Comparison of ENCODE assay signal across 1 cellular context in the genomic region with DNA sequence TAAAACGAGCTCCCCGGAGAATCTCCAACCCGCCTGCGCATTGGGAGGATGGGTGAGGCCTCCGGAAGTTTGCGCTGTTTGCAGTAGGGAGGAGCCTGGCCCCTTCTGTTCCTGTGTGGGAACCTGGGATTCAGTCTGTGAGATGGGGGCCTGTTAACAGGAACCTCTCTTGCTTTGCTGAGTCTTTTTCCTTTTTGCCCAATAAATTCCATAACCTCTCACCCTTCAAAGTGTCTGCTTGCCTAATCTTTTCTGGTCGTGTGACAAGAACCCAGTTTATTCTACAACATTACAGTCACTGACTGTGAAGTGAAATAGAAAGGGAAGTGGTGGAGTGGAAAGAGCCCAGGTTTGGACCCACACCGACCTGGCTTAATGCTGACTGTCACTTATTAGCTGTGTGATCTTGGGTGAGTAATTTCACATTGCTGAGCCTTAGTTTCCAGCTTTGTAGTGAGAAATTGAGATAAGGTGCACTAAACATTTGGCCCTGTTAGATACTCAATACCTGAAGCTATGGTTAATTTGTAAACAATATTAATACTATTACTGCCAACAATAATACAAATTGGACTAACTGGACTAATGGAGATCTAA.
TF ChIP-seq lines count a peak whose summit lies in the region.

No MANE protein-coding gene starts in this region.

TF ChIP-seq in K562, 482 proteins besides CTCF, POLR2A, EP300 and RAD21 (continued from another document):
- TF ChIP-seq, protein P1, sequence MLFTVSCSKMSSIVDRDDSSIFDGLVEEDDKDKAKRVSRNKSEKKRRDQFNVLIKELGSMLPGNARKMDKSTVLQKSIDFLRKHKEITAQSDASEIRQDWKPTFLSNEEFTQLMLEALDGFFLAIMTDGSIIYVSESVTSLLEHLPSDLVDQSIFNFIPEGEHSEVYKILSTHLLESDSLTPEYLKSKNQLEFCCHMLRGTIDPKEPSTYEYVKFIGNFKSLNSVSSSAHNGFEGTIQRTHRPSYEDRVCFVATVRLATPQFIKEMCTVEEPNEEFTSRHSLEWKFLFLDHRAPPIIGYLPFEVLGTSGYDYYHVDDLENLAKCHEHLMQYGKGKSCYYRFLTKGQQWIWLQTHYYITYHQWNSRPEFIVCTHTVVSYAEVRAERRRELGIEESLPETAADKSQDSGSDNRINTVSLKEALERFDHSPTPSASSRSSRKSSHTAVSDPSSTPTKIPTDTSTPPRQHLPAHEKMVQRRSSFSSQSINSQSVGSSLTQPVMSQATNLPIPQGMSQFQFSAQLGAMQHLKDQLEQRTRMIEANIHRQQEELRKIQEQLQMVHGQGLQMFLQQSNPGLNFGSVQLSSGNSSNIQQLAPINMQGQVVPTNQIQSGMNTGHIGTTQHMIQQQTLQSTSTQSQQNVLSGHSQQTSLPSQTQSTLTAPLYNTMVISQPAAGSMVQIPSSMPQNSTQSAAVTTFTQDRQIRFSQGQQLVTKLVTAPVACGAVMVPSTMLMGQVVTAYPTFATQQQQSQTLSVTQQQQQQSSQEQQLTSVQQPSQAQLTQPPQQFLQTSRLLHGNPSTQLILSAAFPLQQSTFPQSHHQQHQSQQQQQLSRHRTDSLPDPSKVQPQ (CRISPR knock-in tag; IDR thresholded peaks at IDR 0.05; ENCODE audit: borderline replicate concordance) = no peak
- no peak for TF ChIP-seq ARID3B (CRISPR knock-in tag; IDR thresholded peaks at IDR 0.05; ENCODE audit: borderline replicate concordance)
- TF ChIP-seq FOS (IDR thresholded peaks at IDR 0.05; ENCODE audit: extremely low read depth, insufficient read length) = no peak
- no peak for TF ChIP-seq ARID1B (IDR thresholded peaks at IDR 0.05)
- TF ChIP-seq RAD51 (IDR thresholded peaks at IDR 0.05; ENCODE audit: borderline replicate concordance, low read depth) = no peak
- TF ChIP-seq MYC (IDR thresholded peaks at IDR 0.05; ENCODE audit: low read depth, low read length) = no peak
- TF ChIP-seq MYC (CRISPR knock-in tag; IDR thresholded peaks at IDR 0.05; ENCODE audit: borderline replicate concordance, low read depth) = no peak
- TF ChIP-seq SRSF1 (IDR thresholded peaks at IDR 0.05; ENCODE audit: low read depth, low read length) = no peak
- no peak for TF ChIP-seq ZNF764 (CRISPR knock-in tag; IDR thresholded peaks at IDR 0.05; ENCODE audit: low read depth)
- peak; percentile 23; the same call in 1 of the 2 replicates for TF ChIP-seq SPI1 (IDR thresholded peaks at IDR 0.05; ENCODE audit: borderline replicate concordance, low read depth, low read length)
- TF ChIP-seq STAT6 (CRISPR knock-in tag; IDR thresholded peaks at IDR 0.05) = no peak
- no peak for TF ChIP-seq CEBPB (tag; IDR thresholded peaks at IDR 0.05)
- TF ChIP-seq, protein P2, sequence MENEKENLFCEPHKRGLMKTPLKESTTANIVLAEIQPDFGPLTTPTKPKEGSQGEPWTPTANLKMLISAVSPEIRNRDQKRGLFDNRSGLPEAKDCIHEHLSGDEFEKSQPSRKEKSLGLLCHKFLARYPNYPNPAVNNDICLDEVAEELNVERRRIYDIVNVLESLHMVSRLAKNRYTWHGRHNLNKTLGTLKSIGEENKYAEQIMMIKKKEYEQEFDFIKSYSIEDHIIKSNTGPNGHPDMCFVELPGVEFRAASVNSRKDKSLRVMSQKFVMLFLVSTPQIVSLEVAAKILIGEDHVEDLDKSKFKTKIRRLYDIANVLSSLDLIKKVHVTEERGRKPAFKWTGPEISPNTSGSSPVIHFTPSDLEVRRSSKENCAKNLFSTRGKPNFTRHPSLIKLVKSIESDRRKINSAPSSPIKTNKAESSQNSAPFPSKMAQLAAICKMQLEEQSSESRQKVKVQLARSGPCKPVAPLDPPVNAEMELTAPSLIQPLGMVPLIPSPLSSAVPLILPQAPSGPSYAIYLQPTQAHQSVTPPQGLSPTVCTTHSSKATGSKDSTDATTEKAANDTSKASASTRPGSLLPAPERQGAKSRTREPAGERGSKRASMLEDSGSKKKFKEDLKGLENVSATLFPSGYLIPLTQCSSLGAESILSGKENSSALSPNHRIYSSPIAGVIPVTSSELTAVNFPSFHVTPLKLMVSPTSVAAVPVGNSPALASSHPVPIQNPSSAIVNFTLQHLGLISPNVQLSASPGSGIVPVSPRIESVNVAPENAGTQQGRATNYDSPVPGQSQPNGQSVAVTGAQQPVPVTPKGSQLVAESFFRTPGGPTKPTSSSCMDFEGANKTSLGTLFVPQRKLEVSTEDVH (IDR thresholded peaks at IDR 0.05; ENCODE audit: low read depth, partially characterized antibody) = no peak
- TF ChIP-seq POLR2H (tag; IDR thresholded peaks at IDR 0.05; ENCODE audit: low read depth) = peak; percentile 83
- TF ChIP-seq RBM39 (optimal IDR thresholded peaks at IDR 0.05; ENCODE audit: low read depth, low read length) = no peak
- no peak for TF ChIP-seq HNRNPL (IDR thresholded peaks at IDR 0.05; ENCODE audit: low read depth, low read length)
- TF ChIP-seq MAFK (IDR thresholded peaks at IDR 0.05; ENCODE audit: low read length) = peak; percentile 43
- TF ChIP-seq TCF3 (CRISPR knock-in tag; IDR thresholded peaks at IDR 0.05) = no peak
- no peak for TF ChIP-seq RBM17 (IDR thresholded peaks at IDR 0.05; ENCODE audit: borderline replicate concordance, low read depth, low read length)
- TF ChIP-seq TEAD1 (CRISPR knock-in tag; IDR thresholded peaks at IDR 0.05) = no peak
- TF ChIP-seq POU5F1 (IDR thresholded peaks at IDR 0.05; ENCODE audit: borderline replicate concordance, low read depth, low read length, partially characterized antibody) = no peak
- TF ChIP-seq ATF3 (IDR thresholded peaks at IDR 0.05) = no peak
- TF ChIP-seq ATF3 (CRISPR knock-in tag; conservative IDR thresholded peaks at IDR 0.05) = no peak
- no peak for TF ChIP-seq ZSCAN32 (CRISPR knock-in tag; IDR thresholded peaks at IDR 0.05)
